In genomic region chr7:12629816-12630614, GRCh38 we compare ENCODE assay signal across 2 cellular contexts.
TF ChIP-seq lines count a peak whose summit lies in the region.

No MANE protein-coding gene starts in this region.

TF ChIP-seq in IMR-90, 13 proteins besides CTCF, POLR2A, EP300 and RAD21:
- TF ChIP-seq MAFK (IDR thresholded peaks at IDR 0.05; ENCODE audit: low read depth, low read length) (no peak), BHLHE40 (IDR thresholded peaks at IDR 0.05; ENCODE audit: low read depth, low read length) (no peak), CEBPB (IDR thresholded peaks at IDR 0.05; ENCODE audit: low read depth, low read length) (no peak)
TF ChIP-seq in IMR-90: peak in this region for 0.

TF ChIP-seq in K562, 482 proteins besides CTCF, POLR2A, EP300 and RAD21:
- peak; percentile 57 for TF ChIP-seq PKNOX1 (IDR thresholded peaks at IDR 0.05)
- peak; percentile 8 to 26; a peak in 1 of 4 replicates for TF ChIP-seq KDM1A (IDR thresholded peaks at IDR 0.05)
- TF ChIP-seq SETDB1 (IDR thresholded peaks at IDR 0.05; ENCODE audit: low read length) = no peak
- no peak for TF ChIP-seq ZBTB26 (CRISPR knock-in tag; IDR thresholded peaks at IDR 0.05)
